ENCODE assay signal across 1 cellular context in genomic region chr9:121810489-121810888, GRCh38.
TF ChIP-seq lines count a peak whose summit lies in the region.

No MANE protein-coding gene starts in this region.

TF ChIP-seq in GM23338, 12 proteins besides CTCF, POLR2A, EP300 and RAD21 (continued from another document):
- TF ChIP-seq ZNF462 (CRISPR knock-in tag; IDR thresholded peaks at IDR 0.05), result no peak
- no peak for TF ChIP-seq JUNB (IDR thresholded peaks at IDR 0.05; ENCODE audit: unreplicated experiment)
- no peak for TF ChIP-seq ETS1 (IDR thresholded peaks at IDR 0.05)
- no peak for TF ChIP-seq REST (IDR thresholded peaks at IDR 0.05; ENCODE audit: unreplicated experiment)
- TF ChIP-seq POLR2AphosphoS5 (IDR thresholded peaks at IDR 0.05; ENCODE audit: low read depth), result no peak
- no peak for TF ChIP-seq CREB1 (CRISPR knock-in tag; IDR thresholded peaks at IDR 0.05; ENCODE audit: low read depth)
- no peak for TF ChIP-seq NANOG (IDR thresholded peaks at IDR 0.05; ENCODE audit: borderline replicate concordance)
- no peak for TF ChIP-seq STAT1 (IDR thresholded peaks at IDR 0.05; ENCODE audit: unreplicated experiment)
- TF ChIP-seq ZNF331 (CRISPR knock-in tag; IDR thresholded peaks at IDR 0.05; ENCODE audit: low read depth), result no peak
